ENCODE assay signal across 19 cellular contexts in genomic region chr17:14918540-14918939, GRCh38.
DNase-seq lines count a peak whose midpoint lies in the region; ATAC-seq, FAIRE-seq and TF ChIP-seq lines count a peak whose summit lies in the region.
"Had no signal": no experiment of that assay in that cellular context is flagged by ENCODE, and none has a peak within 500 bp of the region (broad histone marks: within the 10 kb centered on the region; RNA-seq: fewer than 3 reads in every experiment).

No MANE protein-coding gene starts in this region.

- H3K4me1 ChIP-seq in H1 (replicated peaks in 1 of 4; ENCODE audit: control insufficient read depth in 3 of 4, insufficient read depth in 4 of 4, low read length in 3 of 4): peaks cover 3 to 14% (median 5%) of the 10 kb centered on the region in 4 experiments; a peak in 5 of 7 replicates
- H3K4me1 ChIP-seq: gastrocnemius medialis, suprapubic skin had no signal

- TF ChIP-seq RAD21 in H1 (IDR thresholded peaks at IDR 0.05 in 1 of 2, conservative IDR thresholded peaks at IDR 0.05 in 1 of 2; ENCODE audit: low read depth in 2 of 2, low read length in 2 of 2): no peak

- H3K23ac ChIP-seq in H1 (ENCODE audit: insufficient read length): no peak overlapping the region

- H2BK15ac ChIP-seq in H1 (ENCODE audit: low read length): no peak overlapping the region

- no peaks in the 10 kb centered on the region for H3K79me1 ChIP-seq in H1 (ENCODE audit: low read depth, low read length)

- H3K36me3 ChIP-seq in MG63 (no peaks in the 10 kb centered on the region), H1 (ENCODE audit: control insufficient read depth in 2 of 4, insufficient read depth in 4 of 4, low read length in 3 of 4) (no peaks in the 10 kb centered on the region)
- H3K36me3 ChIP-seq: gastrocnemius medialis, suprapubic skin had no signal

- H2AK5ac ChIP-seq in H1 (ENCODE audit: low read depth, low read length): no peak overlapping the region

- H3K9ac ChIP-seq in H1 (replicated peaks in 1 of 4; ENCODE audit: extremely low read depth in 1 of 4, low read depth in 3 of 4, low read length in 3 of 4): no peak overlapping the region

- H4K8ac ChIP-seq in H1 (ENCODE audit: extremely low read depth, insufficient read depth, low read length): no peak overlapping the region

- H3K27ac ChIP-seq in H1 (ENCODE audit: low read depth, low read length) (no peak overlapping the region), caudate nucleus (ENCODE audit: low read depth, low read length) (no peak overlapping the region)
- H3K27ac ChIP-seq: gastrocnemius medialis, suprapubic skin had no signal

- no peaks in the 10 kb centered on the region for H3K27me3 Mint-ChIP-seq in mesothelial cell of epicardium (ENCODE audit: low read depth)

- WGBS in H1 (ENCODE audit: extremely low coverage in 1 of 2, insufficient coverage in 1 of 2, insufficient read length in 1 of 2, insufficient replicate concordance in 2 of 2, low coverage in 1 of 2, low lambda C conversion rate in 2 of 2, missing lambda C conversion rate in 1 of 2), 2 experiments: 66% methylated on average over 4 of the region's 4 CpGs; no CpG with 5 or more reads in 1 of the 2 experiments

- no peak overlapping the region for H2BK120ac ChIP-seq in H1 (replicated peaks; ENCODE audit: low read depth, low read length)

- no peak overlapping the region for H2BK20ac ChIP-seq in H1 (ENCODE audit: low read length)

- no peaks in the 10 kb centered on the region for H3K79me2 ChIP-seq in H1 (ENCODE audit: control insufficient read depth in 1 of 2, insufficient read depth in 2 of 2, low read length in 2 of 2)

- H3K4me3 Mint-ChIP-seq in mesothelial cell of epicardium: no peak overlapping the region
- H3K4me3 Mint-ChIP-seq: activated CD4-positive, alpha-beta memory T cell treated with anti-CD3 and anti-CD28 coated beads for 36 hours; CD4-positive, alpha-beta memory T cell had no signal

- CTCF ChIA-PET in H1 (lab: Charles Lee; ENCODE audit: partially characterized antibody): no interaction called here

- H3K36me3 Mint-ChIP-seq in mesothelial cell of epicardium: no peaks in the 10 kb centered on the region
- H3K36me3 Mint-ChIP-seq: activated CD4-positive, alpha-beta memory T cell treated with anti-CD3 and anti-CD28 coated beads for 36 hours; CD4-positive, alpha-beta memory T cell had no signal

- no peak for TF ChIP-seq EP300 in H1 (IDR thresholded peaks at IDR 0.05; ENCODE audit: borderline replicate concordance in 1 of 2, low read depth in 2 of 2, low read length in 2 of 2)

- DNase-seq in EH (ENCODE audit: low read depth) (peak; percentile 89), MG63 (peak; percentile 21), H1 (ENCODE audit: low read depth in 1 of 2, low spot score in 2 of 2) (no peak), mesothelial cell of epicardium (ENCODE audit: low spot score in 2 of 2, unreplicated experiment in 2 of 2) (no peak), COLO829 (ENCODE audit: low spot score) (no peak), caudate nucleus (lab: John Stamatoyannopoulos, UW) (no peak), SIG-M5 treated with dmso at 0.1 percent for 504 hours (lab: John Stamatoyannopoulos, UW; ENCODE audit: unreplicated experiment) (no peak)
- DNase-seq: activated CD4-positive, alpha-beta memory T cell treated with anti-CD3 and anti-CD28 coated beads for 36 hours; CD4-positive, alpha-beta memory T cell; gastrocnemius medialis; left cardiac atrium; NCI-H1417; NCI-H524 treated with DMSO at 0.1 percent for 48 hours; Right ventricle myocardium superior; stimulated activated CD4-positive, alpha-beta T cell treated with anti-CD3 and anti-CD28 coated beads, Interleukin-15, amount 100 ng/mL, for 24 hours; T-helper 2 cell had no signal

- TF ChIP-seq POLR2A in H1 (IDR thresholded peaks at IDR 0.05; ENCODE audit: control extremely low read depth in 1 of 2, low read depth in 2 of 2, low read length in 2 of 2): no peak

- no peak overlapping the region for H3K56ac ChIP-seq in H1 (replicated peaks; ENCODE audit: insufficient read length, low read depth, low read length)

- no peak overlapping the region for H3K14ac ChIP-seq in H1 (ENCODE audit: insufficient read length)

- no peak overlapping the region for H3K4me3 ChIP-seq in MG63
- 0 out of 8 replicates have a peak overlapping the region, but pooled peaks of 1 of the 4 experiments have one; percentile 2 for H3K4me3 ChIP-seq in H1 (ENCODE audit: extremely low read depth in 1 of 4, insufficient read depth in 2 of 4, low read depth in 3 of 4, low read length in 4 of 4)
- H3K4me3 ChIP-seq: gastrocnemius medialis, suprapubic skin had no signal

- H3K9me3 ChIP-seq in MG63 (0 out of 2 replicates have a peak, but pooled peaks cover 2% of the 10 kb centered on the region), H1 (ENCODE audit: insufficient read depth in 2 of 2, low read depth in 1 of 2, low read length in 1 of 2) (no peaks in the 10 kb centered on the region; a peak in 2 of 4 replicates)
- H3K9me3 ChIP-seq: gastrocnemius medialis had no signal

- H4K91ac ChIP-seq in H1 (replicated peaks; ENCODE audit: insufficient read length, low read length): no peak overlapping the region

- H4K5ac ChIP-seq in H1 (ENCODE audit: insufficient read length, low read depth, low read length): no peak overlapping the region

- no peak overlapping the region for H3K4ac ChIP-seq in H1 (replicated peaks; ENCODE audit: insufficient read length, low read depth, low read length)

- no peaks in the 10 kb centered on the region for H4K20me1 ChIP-seq in H1 (replicated peaks in 1 of 2; ENCODE audit: control insufficient read depth in 1 of 2, insufficient read depth in 2 of 2, low read length in 2 of 2)

- no peak for ATAC-seq in HG02981 (IDR thresholded peaks at IDR 0.05; ENCODE audit: unreplicated experiment)
- ATAC-seq: gastrocnemius medialis had no signal

- peak overlapping the region; percentile 14 to 19; a peak in 2 of 4 replicates for H3K4me2 ChIP-seq in H1 (ENCODE audit: insufficient read depth in 1 of 2, low read depth in 2 of 2, low read length in 2 of 2)

- no peak for FAIRE-seq in H1 (lab: Jason Lieb, UNC)
- FAIRE-seq: endometrium had no signal

- POLR2A ChIA-PET in H1 (lab: Charles Lee; ENCODE audit: partially characterized antibody): no interaction called here

- peak overlapping the region; percentile 91 for H2AFZ ChIP-seq in H1 (ENCODE audit: low read length)

- no peak overlapping the region for H2BK5ac ChIP-seq in H1 (ENCODE audit: low read depth, low read length)

- H3K27me3 ChIP-seq in MG63 (no peaks in the 10 kb centered on the region), H1 (replicated peaks in 1 of 4; ENCODE audit: control insufficient read depth in 3 of 4, extremely low read depth in 1 of 4, insufficient read depth in 3 of 4, low read length in 3 of 4) (no peaks in the 10 kb centered on the region)
- H3K27me3 ChIP-seq: gastrocnemius medialis, suprapubic skin had no signal

- no peak overlapping the region for H2BK12ac ChIP-seq in H1 (ENCODE audit: low read depth, low read length)

- H3K9me3 Mint-ChIP-seq in mesothelial cell of epicardium: peaks cover 30% of the 10 kb centered on the region

- H3K23me2 ChIP-seq in H1 (ENCODE audit: low read depth, low read length): no peaks in the 10 kb centered on the region

- peak overlapping the region; percentile 60 for H3K27ac Mint-ChIP-seq in mesothelial cell of epicardium
- H3K27ac Mint-ChIP-seq: activated CD4-positive, alpha-beta memory T cell treated with anti-CD3 and anti-CD28 coated beads for 36 hours; CD4-positive, alpha-beta memory T cell had no signal

- no peak for TF ChIP-seq CTCF in H1 (IDR thresholded peaks at IDR 0.05; ENCODE audit: control extremely low read depth in 1 of 3, insufficient read depth in 1 of 3, low read depth in 1 of 3, low read length in 3 of 3)
- no peak for TF ChIP-seq CTCF in mesothelial cell of epicardium (IDR thresholded peaks at IDR 0.05; ENCODE audit: unreplicated experiment)

- peaks cover 12% of the 10 kb centered on the region for H3K4me1 Mint-ChIP-seq in mesothelial cell of epicardium
- H3K4me1 Mint-ChIP-seq: CD4-positive, alpha-beta memory T cell had no signal

- no peak overlapping the region for H3K18ac ChIP-seq in H1 (ENCODE audit: extremely low read depth, low read length)

TF ChIP-seq in H1, 55 proteins besides CTCF, POLR2A, EP300 and RAD21:
- TF ChIP-seq JUN (IDR thresholded peaks at IDR 0.05; ENCODE audit: low read depth, low read length): no peak
- no peak for TF ChIP-seq BRCA1 (IDR thresholded peaks at IDR 0.05; ENCODE audit: low read depth, low read length)
- TF ChIP-seq RBBP5 (IDR thresholded peaks at IDR 0.05; ENCODE audit: borderline replicate concordance, low read depth, low read length): no peak
- no peak for TF ChIP-seq TCF12 (IDR thresholded peaks at IDR 0.05; ENCODE audit: low read depth, low read length)

Comparison
In these comparisons a context has a peak if more than half of its experiments do, and no peak if none do; other contexts are left out.
1. DNase-seq: peak in EH (single experiment) and MG63 (single experiment); none in H1 (0 of 2), mesothelial cell of epicardium (0 of 2), COLO829 (single experiment), caudate nucleus (0 of 61) and SIG-M5 treated with dmso at 0.1 percent for 504 hours (single experiment).